Comparison of ENCODE assay signal across 10 cellular contexts in genomic region chr7:76220185-76221057, GRCh38. TPM values are rescaled to one million over a fixed set of nuclear protein-coding genes. Genes with fewer than 3 reads are reported as not detected.
DNase-seq lines count a peak whose midpoint lies in the region; ATAC-seq, FAIRE-seq and TF ChIP-seq lines count a peak whose summit lies in the region.
"Had no signal": no experiment of that assay in that cellular context is flagged by ENCODE, and none has a peak within 500 bp of the region (broad histone marks: within the 10 kb centered on the region; RNA-seq: fewer than 3 reads in every experiment).

No MANE protein-coding gene starts in this region.

- no peak overlapping the region for H3K4me2 ChIP-seq in GM12878 (ENCODE audit: control insufficient read depth, insufficient read depth)

- RAD21 ChIA-PET in GM12878 (lab: Charles Lee; ENCODE audit: unreplicated experiment), result no interaction called here

- no peaks in the 10 kb centered on the region for H3K36me3 ChIP-seq in GM12878 (ENCODE audit: control insufficient read depth in 2 of 2, insufficient read depth in 2 of 2, low read length in 1 of 2)

- H2AFZ ChIP-seq in GM12878 (ENCODE audit: control insufficient read depth, low read depth, low read length), result no peak overlapping the region

- H3K27ac ChIP-seq in GM12878 (ENCODE audit: control insufficient read depth, insufficient read depth), result no peak overlapping the region

- no peaks in the 10 kb centered on the region for H4K20me1 ChIP-seq in GM12878 (ENCODE audit: control insufficient read depth, insufficient read depth)

- FAIRE-seq in GM12878 (lab: Jason Lieb, UNC) (no peak), H54 (lab: Jason Lieb, UNC) (no peak)

- H3K27me3 ChIP-seq in GM12878 (replicated peaks in 1 of 2; ENCODE audit: control insufficient read depth in 2 of 2, insufficient read depth in 2 of 2, low read length in 1 of 2), result peaks cover 0 to 3% of the 10 kb centered on the region in 2 experiments; a peak in 2 of 4 replicates

- H3K4me1 ChIP-seq in GM12878 (ENCODE audit: control insufficient read depth, insufficient read depth, low read length), result no peaks in the 10 kb centered on the region

- TF ChIP-seq POLR2A in GM12878 (IDR thresholded peaks at IDR 0.05; ENCODE audit: low read depth, low read length) (no peak), H54 (IDR thresholded peaks at IDR 0.05; ENCODE audit: low read depth, low read length) (no peak)

- H3K4me3 ChIP-seq in GM12878, result no peak overlapping the region
- H3K4me3 ChIP-seq: lung had no signal

- H3K9me3 ChIP-seq in GM12878 (replicated peaks; ENCODE audit: control insufficient read depth, insufficient read depth, low read length), result no peaks in the 10 kb centered on the region

- BruUV-seq in GM12878 (replicated peaks; lab: Mats Ljungman, UMichigan), result no TSS peak

- no peaks in the 10 kb centered on the region for H3K79me2 ChIP-seq in GM12878 (ENCODE audit: control insufficient read depth, insufficient read depth, low read length)

- CTCF ChIA-PET in GM12878 (lab: Yijun Ruan, JAX), result interaction anchor here (0.7 to 1.5 kb wide), 2 partner anchors 94 kb away, joined by 3 to 4 read pairs; no protein-coding TSS in a partner anchor

- POLR2A ChIA-PET in GM12878 (lab: Charles Lee), result no interaction called here

- TF ChIP-seq CTCF in GM12878 (IDR thresholded peaks at IDR 0.05 in 2 of 3, conservative IDR thresholded peaks at IDR 0.05 in 1 of 3; ENCODE audit: control insufficient read depth in 2 of 3, extremely low read depth in 1 of 3, insufficient read depth in 1 of 3, low read depth in 3 of 3, low read length in 3 of 3), result peak in 2 of 3 experiments; percentile 17 to 20; a peak in 3 of 6 replicates

- 16% methylated on average over 16 of the region's 16 CpGs for WGBS in GM12878 (ENCODE audit: insufficient coverage, insufficient replicate concordance, low lambda C conversion rate, missing lambda C conversion rate)

- SMC1A ChIA-PET in GM12878 (lab: Charles Lee; ENCODE audit: uncharacterized antibody, unreplicated experiment), result no interaction called here

- ATAC-seq in GM12878 (peak; percentile 34; the same call in 1 of the 3 replicates), HG02973 (IDR thresholded peaks at IDR 0.05; ENCODE audit: unreplicated experiment) (no peak)

- TF ChIP-seq RAD21 in GM12878 (IDR thresholded peaks at IDR 0.05; ENCODE audit: insufficient read depth, low read depth, low read length), result peak; percentile 23; the same call in 1 of the 2 replicates

- no peak for TF ChIP-seq EP300 in GM12878 (IDR thresholded peaks at IDR 0.05; ENCODE audit: borderline replicate concordance in 1 of 2, control insufficient read depth in 1 of 2, low read depth in 2 of 2, low read length in 2 of 2)

- DNase-seq in Ammon's horn (ENCODE audit: low spot score) (peak; percentile 58), HT1080 (ENCODE audit: low read depth) (peak; percentile 47), GM12878 (ENCODE audit: low read depth, low spot score) (no peak), kidney tubule cell (ENCODE audit: low spot score) (peak; percentile 99), NCI-H1417 treated with DMSO at 0.1 percent for 48 hours (lab: John Stamatoyannopoulos, UW) (no peak), cerebellar cortex (ENCODE audit: low spot score) (no peak), H54 (ENCODE audit: insufficient read length, low spot score) (no peak)
- DNase-seq: activated naive CD4-positive, alpha-beta T cell treated with anti-CD3 and anti-CD28 coated beads, Interleukin-2, amount 10 ng/mL, durations not matched to agents 7 days and 5 days had no signal

- intact Hi-C loops in GM12878 (cut with micrococcal nuclease; ENCODE audit: unreplicated experiment), result no loop called here

- in situ Hi-C loops in GM12878 (cut with MboI), result no loop called here

- no peak overlapping the region for H3K9ac ChIP-seq in GM12878 (ENCODE audit: control insufficient read depth, insufficient read depth, low read length)

TF ChIP-seq in GM12878, 131 proteins besides CTCF, POLR2A, EP300 and RAD21 (continues in another document):
- no peak for TF ChIP-seq TARDBP (IDR thresholded peaks at IDR 0.05; ENCODE audit: borderline replicate concordance)
- TF ChIP-seq SRF (IDR thresholded peaks at IDR 0.05; ENCODE audit: low read depth in 2 of 2, low read length in 2 of 2), result no peak
- no peak for TF ChIP-seq SMAD5 (IDR thresholded peaks at IDR 0.05; ENCODE audit: low read depth)
- no peak for TF ChIP-seq PML (IDR thresholded peaks at IDR 0.05; ENCODE audit: low read length)
- TF ChIP-seq HCFC1 (IDR thresholded peaks at IDR 0.05; ENCODE audit: low read length), result no peak
- TF ChIP-seq CBX3 (IDR thresholded peaks at IDR 0.05; ENCODE audit: borderline replicate concordance, low read depth), result no peak
- no peak for TF ChIP-seq CREB1 (IDR thresholded peaks at IDR 0.05; ENCODE audit: low read depth)
- no peak for TF ChIP-seq ELK1 (IDR thresholded peaks at IDR 0.05; ENCODE audit: low read depth, low read length)
- no peak for TF ChIP-seq SUPT20H (IDR thresholded peaks at IDR 0.05; ENCODE audit: borderline replicate concordance, control insufficient read depth, low read depth, low read length)
- TF ChIP-seq SMC3 (IDR thresholded peaks at IDR 0.05; ENCODE audit: borderline replicate concordance, low read length), result no peak
- TF ChIP-seq FOXK2 (IDR thresholded peaks at IDR 0.05), result no peak
- TF ChIP-seq NKRF (conservative IDR thresholded peaks at IDR 0.05), result no peak
- TF ChIP-seq IRF5 (IDR thresholded peaks at IDR 0.05; ENCODE audit: borderline replicate concordance), result no peak
- no peak for TF ChIP-seq CBX5 (IDR thresholded peaks at IDR 0.05; ENCODE audit: low read depth)

RNA-seq across cellular contexts. Expression of gene SRRM3, which starts 18.7 kb away (rescaled TPM):
- 1.4 and 1.7 TPM in 2 replicates for total RNA-seq in HT1080 (2014; rRNA removed; shearing (Covaris generic))
- polyA plus RNA-seq in HT1080 (2015; cell fraction: cytosol; rRNA removed), result 2.2 and 2.8 TPM in 2 replicates
- polyA plus RNA-seq in HT1080 (2015; cell fraction: nucleus; rRNA removed), result 1.7 and 3.1 TPM in 2 replicates
- total RNA-seq in GM12878 (2013; cell fraction: nucleolus; rRNA removed), result not detected in 2 replicates
- total RNA-seq in GM12878 (2014; rRNA removed) (not detected in 2 replicates), GM12878 (2014; rRNA removed; fragmentation: Illumina TruSeq; extraction: Trizol) (not detected in 2 replicates), GM12878 (2021) (0.15 and 0.19 TPM in 2 replicates)
- not detected for polyA plus RNA-seq in GM12878 (2011; ENCODE audit: low read depth)
- polyA plus RNA-seq in GM12878 (2011; rRNA removed) (0.03 TPM in 1 of 2 replicates, not detected in the other), GM12878 (2014; fragmentation: Illumina TruSeq; extraction: Trizol) (0.03 TPM in 1 of 2 replicates, not detected in the other), GM12878 (2014; fragmentation: Nextera tagmentation; extraction: Ambion mirVana) (not detected), GM12878 (2014; rRNA removed) (not detected in 2 replicates), GM12878 (2016; fragmentation: Nextera tagmentation; extraction: Ambion mirVana) (under 1 TPM in 1 of 2 experiments, not detected in 1; 0.06 TPM)
- polyA plus RNA-seq in GM12878 (2011; cell fraction: cytosol; rRNA removed), result not detected in 2 replicates
- polyA plus RNA-seq in GM12878 (2011; cell fraction: nucleus; rRNA removed), result not detected in 2 replicates
- 0.29 and 0.30 TPM in 2 replicates for polyA plus RNA-seq in GM12878 (2012)
- polyA minus RNA-seq in GM12878 (2011; rRNA and poly(A)+ RNA removed), result not detected in 2 replicates
- not detected in 2 replicates for polyA minus RNA-seq in GM12878 (2011; cell fraction: cytosol; rRNA and poly(A)+ RNA removed)
- polyA minus RNA-seq in GM12878 (2011; cell fraction: nucleus; rRNA and poly(A)+ RNA removed), result not detected in 2 replicates

Comparison
In these comparisons a context has a peak if more than half of its experiments do, and no peak if none do; other contexts are left out.
1. DNase-seq: peak in Ammon's horn (single experiment), HT1080 (single experiment) and kidney tubule cell (single experiment); none in GM12878 (single experiment), NCI-H1417 treated with DMSO at 0.1 percent for 48 hours (single experiment), cerebellar cortex (single experiment) and H54 (single experiment).